Comparison of ENCODE assay signal across 1 cellular context in genomic region chr13:60402022-60402421, GRCh38.
TF ChIP-seq lines count a peak whose summit lies in the region.

No MANE protein-coding gene starts in this region.

TF ChIP-seq in GM12878, 131 proteins besides CTCF, POLR2A, EP300 and RAD21 (continued from another document):
- TF ChIP-seq ETV6 (conservative IDR thresholded peaks at IDR 0.05 in 1 of 2, IDR thresholded peaks at IDR 0.05 in 1 of 2; ENCODE audit: borderline replicate concordance in 1 of 2, low read depth in 1 of 2) (no peak), ESRRA (IDR thresholded peaks at IDR 0.05; ENCODE audit: low read length) (no peak), MEF2A (IDR thresholded peaks at IDR 0.05; ENCODE audit: insufficient read depth, low read depth, low read length) (no peak), ZBTB40 (IDR thresholded peaks at IDR 0.05; ENCODE audit: borderline replicate concordance) (no peak)
TF ChIP-seq in GM12878: peak in this region for 0.
